Comparison of ENCODE assay signal across 31 cellular contexts in genomic region chr3:47123857-47124256, GRCh38.
"Had no signal": no experiment of that assay in that cellular context is flagged by ENCODE, and none has a peak within 500 bp of the region (broad histone marks: within the 10 kb centered on the region; RNA-seq: fewer than 3 reads in every experiment).

No MANE protein-coding gene starts in this region.

- H3K27me3 Mint-ChIP-seq: activated B cell treated with CpG ODN at 0.5 μM for 24 hours; activated CD4-positive, alpha-beta memory T cell treated with anti-CD3 and anti-CD28 coated beads, Interleukin-2, amount 10 ng/mL, durations not matched to agents 7 days and 5 days; activated CD4-positive, alpha-beta T cell treated with anti-CD3 and anti-CD28 coated beads, Interleukin-2, amount 10 ng/mL, durations not matched to agents 24 days and 14 days; activated naive CD8-positive, alpha-beta T cell; central memory CD8-positive, alpha-beta T cell; dendritic cell treated with granulocyte-macrophage colony-stimulating factor and Interleukin-4, amounts not matched to agents 40 ng/mL and 50 ng/mL, for 4 days; T-helper 17 cell had no signal

- H3K4me3 Mint-ChIP-seq: activated B cell treated with CpG ODN at 0.5 μM for 24 hours; activated CD4-positive, alpha-beta memory T cell treated with anti-CD3 and anti-CD28 coated beads, Interleukin-2, amount 10 ng/mL, durations not matched to agents 7 days and 5 days; activated CD4-positive, alpha-beta T cell treated with anti-CD3 and anti-CD28 coated beads, Interleukin-2, amount 10 ng/mL, durations not matched to agents 24 days and 14 days; activated naive CD8-positive, alpha-beta T cell; central memory CD8-positive, alpha-beta T cell; dendritic cell treated with granulocyte-macrophage colony-stimulating factor and Interleukin-4, amounts not matched to agents 40 ng/mL and 50 ng/mL, for 4 days; endodermal cell; T-helper 17 cell; T-helper 2 cell treated with Interferon-gamma antibody and Interleukin-4, amounts not matched to agents 5 μg/mL and 100 μg/mL, for 36 hours had no signal

- H3K9me3 ChIP-seq: esophagus muscularis mucosa, gastroesophageal sphincter, heart right ventricle had no signal

- H3K27ac ChIP-seq: brain microvascular endothelial cell, coronary artery, dorsolateral prefrontal cortex, esophagus muscularis mucosa, foreskin keratinocyte, gastroesophageal sphincter, heart right ventricle, hepatocyte, WERI-Rb-1 had no signal

- H3K4me1 Mint-ChIP-seq: endodermal cell had no signal

- H3K4me2 ChIP-seq: hepatocyte had no signal

- H3K9me3 Mint-ChIP-seq: activated CD4-positive, alpha-beta memory T cell treated with anti-CD3 and anti-CD28 coated beads, Interleukin-2, amount 10 ng/mL, durations not matched to agents 7 days and 5 days; activated CD4-positive, alpha-beta T cell treated with anti-CD3 and anti-CD28 coated beads, Interleukin-2, amount 10 ng/mL, durations not matched to agents 24 days and 14 days; central memory CD8-positive, alpha-beta T cell; T-helper 2 cell treated with Interferon-gamma antibody and Interleukin-4, amounts not matched to agents 5 μg/mL and 100 μg/mL, for 36 hours had no signal

- DNase-seq: activated B cell treated with CpG ODN at 0.5 μM for 24 hours; activated CD4-positive, alpha-beta memory T cell treated with anti-CD3 and anti-CD28 coated beads, Interleukin-2, amount 10 ng/mL, durations not matched to agents 7 days and 5 days; activated CD4-positive, alpha-beta T cell treated with anti-CD3 and anti-CD28 coated beads, Interleukin-2, amount 10 ng/mL, durations not matched to agents 24 days and 14 days; activated CD8-positive, alpha-beta memory T cell treated with anti-CD3 and anti-CD28 coated beads, Interleukin-2, amount 50 U/mL, for 48 hours; activated effector memory CD4-positive, alpha-beta T cell treated with Interleukin-2 at 50 U/mL for 16 hours; activated gamma-delta T cell treated with Interleukin-2 at 50 U/mL for 16 hours; activated naive CD4-positive, alpha-beta T cell treated with anti-CD3 and anti-CD28 coated beads, Interleukin-2, amount 50 U/mL, for 16 hours; activated naive CD4-positive, alpha-beta T cell treated with Interleukin-2 at 50 U/mL for 16 hours; activated T-cell treated with anti-CD3 and anti-CD28 coated beads for 4 hours; activated T-cell treated with anti-CD3 and anti-CD28 coated beads, Interleukin-2, amount 50 U/mL, for 48 hours; amniotic stem cell; anterior cingulate cortex; brain microvascular endothelial cell; dorsolateral prefrontal cortex; effector memory CD4-positive, alpha-beta T cell; endodermal cell; erythroblast; foreskin keratinocyte; heart right ventricle; T-helper 1 cell; T-helper 17 cell; T1000; WERI-Rb-1 had no signal

- H3K4me3 ChIP-seq: coronary artery, dorsolateral prefrontal cortex, esophagus muscularis mucosa, gastroesophageal sphincter, heart right ventricle, hepatocyte had no signal

- H2AFZ ChIP-seq: hepatocyte had no signal

- H3K27ac Mint-ChIP-seq: activated B cell treated with CpG ODN at 0.5 μM for 24 hours; activated CD4-positive, alpha-beta memory T cell treated with anti-CD3 and anti-CD28 coated beads, Interleukin-2, amount 10 ng/mL, durations not matched to agents 7 days and 5 days; activated CD4-positive, alpha-beta T cell treated with anti-CD3 and anti-CD28 coated beads, Interleukin-2, amount 10 ng/mL, durations not matched to agents 24 days and 14 days; activated naive CD8-positive, alpha-beta T cell; dendritic cell treated with granulocyte-macrophage colony-stimulating factor and Interleukin-4, amounts not matched to agents 40 ng/mL and 50 ng/mL, for 4 days; endodermal cell; T-helper 17 cell; T-helper 2 cell treated with Interferon-gamma antibody and Interleukin-4, amounts not matched to agents 5 μg/mL and 100 μg/mL, for 36 hours had no signal
